In the genomic region with DNA sequence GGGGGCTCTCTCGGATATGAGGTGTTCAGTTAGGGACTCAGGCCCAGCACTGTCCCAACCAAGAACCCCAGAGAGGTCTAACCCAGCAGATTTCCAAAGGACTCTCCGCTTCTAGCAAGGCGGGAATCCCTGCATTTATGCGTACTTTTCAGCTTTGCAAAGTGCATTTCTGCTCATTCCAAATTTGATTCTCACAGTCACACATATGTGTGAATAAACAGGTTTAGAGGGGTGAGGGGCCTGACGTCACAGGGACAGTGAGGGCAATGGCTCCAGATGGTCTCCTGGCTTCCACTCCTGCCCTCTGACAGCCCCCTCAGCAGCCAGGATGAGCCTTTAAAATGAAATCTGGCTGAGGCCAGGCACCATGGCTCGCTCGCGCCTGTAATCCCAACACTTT, we compare ENCODE assay signal across 1 cellular context.
TF ChIP-seq lines count a peak whose summit lies in the region.

No MANE protein-coding gene starts in this region.

TF ChIP-seq in SK-N-SH, 30 proteins besides CTCF, POLR2A, EP300 and RAD21 (continued from another document):
- no peak for TF ChIP-seq USF2 (IDR thresholded peaks at IDR 0.05; ENCODE audit: borderline replicate concordance, low read depth, low read length)
- no peak for TF ChIP-seq SMC3 (IDR thresholded peaks at IDR 0.05; ENCODE audit: low read depth, low read length)
- TF ChIP-seq NFIC (IDR thresholded peaks at IDR 0.05; ENCODE audit: borderline replicate concordance) = no peak
- TF ChIP-seq IRF3 (IDR thresholded peaks at IDR 0.05; ENCODE audit: low read depth, low read length) = no peak
